In the genomic region with DNA sequence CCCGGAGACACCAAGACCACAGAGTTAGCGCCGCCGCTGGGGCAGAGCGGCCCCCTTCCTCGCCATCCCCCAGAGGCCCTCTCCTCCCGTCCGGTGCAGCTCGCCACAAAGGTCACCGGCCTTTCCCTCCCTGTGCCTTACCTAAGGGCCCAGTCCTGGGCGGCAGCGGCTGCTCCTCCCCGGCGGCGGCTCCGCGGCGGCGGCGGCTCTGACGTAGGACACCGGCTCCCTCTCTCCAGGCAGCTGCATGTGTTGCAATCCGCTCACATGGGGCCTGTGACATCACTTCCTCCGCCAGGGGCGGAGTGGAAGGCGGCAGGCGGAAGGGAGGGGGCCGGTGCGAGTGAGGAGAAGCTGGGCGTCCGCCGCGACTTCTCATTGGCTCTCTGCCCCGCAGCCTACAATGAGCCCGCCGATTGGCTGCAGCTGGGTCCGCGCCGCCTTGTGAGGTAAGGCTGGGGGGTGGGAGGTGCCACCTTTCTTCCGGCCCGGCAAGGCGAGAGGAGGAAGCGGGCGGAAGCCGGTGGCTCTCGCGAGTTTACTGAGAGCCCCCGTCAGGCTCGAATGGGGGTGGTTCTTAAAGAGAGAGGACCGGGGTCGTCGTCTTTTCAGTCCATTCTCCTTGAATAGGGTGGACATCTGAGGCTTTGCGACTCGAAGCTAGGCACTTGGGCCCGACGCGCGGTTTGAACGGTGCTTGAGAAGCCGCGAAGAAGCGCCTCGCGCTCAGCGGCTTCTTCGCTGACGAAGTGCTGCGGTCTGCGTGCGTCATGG, we compare ENCODE assay signal across 8 cellular contexts. TPM values are rescaled to one million over a fixed set of nuclear protein-coding genes. Genes with fewer than 3 reads are reported as not detected.
DNase-seq lines count a peak whose midpoint lies in the region; ATAC-seq and TF ChIP-seq lines count a peak whose summit lies in the region.

Gene ETF1, minus strand, starts transcription at position 281 of the 774 bp plus-strand sequence. CDS start 318 bp downstream, outside the sequence.

- H3K4me1 Mint-ChIP-seq in activated B cell treated with CpG ODN at 0.5 μM for 24 hours = peaks cover 66% of the 10 kb centered on the region

- POLR2A ChIA-PET in activated B cell treated with CpG ODN at 0.5 μM for 24 hours (lab: Charles Lee) = interaction anchor here (0.7 to 2.4 kb wide), 32 partner anchors 9 to 1858 kb away, joined by 3 to 73 read pairs (median 4); partner anchors contain the start of genes BRD8, CDC23, CDC25C and EGR1

- CTCF ChIA-PET in activated B cell treated with CpG ODN at 0.5 μM for 24 hours (lab: Charles Lee) = interaction anchor here (1.5 to 1.9 kb wide), 3 partner anchors 33 to 190 kb away, joined by 4 to 10 read pairs (median 4); partner anchors contain the start of gene KDM3B

- ATAC-seq in HG03196 (IDR thresholded peaks at IDR 0.05; ENCODE audit: unreplicated experiment) (peak; percentile 93), activated B cell treated with CpG ODN at 0.5 μM for 24 hours (ENCODE audit: low read depth) (peak; percentile 90)

- peaks cover 39% of the 10 kb centered on the region for H3K36me3 Mint-ChIP-seq in activated B cell treated with CpG ODN at 0.5 μM for 24 hours (ENCODE audit: low read depth)

- H3K4me3 Mint-ChIP-seq in activated B cell treated with CpG ODN at 0.5 μM for 24 hours = peak within 1 kb of the TSS; percentile 100

- DNase-seq in AG08395 (ENCODE audit: low spot score) = peak; percentile 98
- DNase-seq in NCI-H345 (lab: John Stamatoyannopoulos, UW) = peak; percentile 99
- DNase-seq in activated B cell treated with CpG ODN at 0.5 μM for 24 hours = peak; percentile 97
- peak; percentile 94 to 100 (median 100) for DNase-seq in caudate nucleus (lab: John Stamatoyannopoulos, UW)
- peak; percentile 99 for DNase-seq in iPS-NIHi7 (ENCODE audit: extremely low spot score)
- DNase-seq in smooth muscle cell of the brain vasculature (ENCODE audit: low read depth, low spot score) = peak; percentile 99

- TF ChIP-seq CTCF in activated B cell treated with CpG ODN at 0.5 μM for 24 hours (IDR thresholded peaks at IDR 0.05) = no peak

- no peaks in the 10 kb centered on the region for H3K27me3 Mint-ChIP-seq in activated B cell treated with CpG ODN at 0.5 μM for 24 hours

- H3K9me3 Mint-ChIP-seq in activated B cell treated with CpG ODN at 0.5 μM for 24 hours = no peaks in the 10 kb centered on the region

- intact Hi-C loops in activated B cell treated with CpG ODN at 0.5 μM for 24 hours (cut with micrococcal nuclease) = loop anchor here (1.0 to 2.0 kb wide), 14 partner anchors 9 to 1858 kb away; partner anchors contain the start of genes ANKHD1, BRD8, EGR1 and FAM13B

- H3K27ac ChIP-seq in caudate nucleus (ENCODE audit: low read depth, low read length) = peak within 1 kb of the TSS; percentile 99

- in situ Hi-C loops in GM18951 (cut with MboI; ENCODE audit: low sequenced_read_pairs, unreplicated experiment) = no loop called here

- TF ChIP-seq POLR2A in GM18951 (IDR thresholded peaks at IDR 0.05; ENCODE audit: extremely low read depth, insufficient read depth, insufficient read length) = peak; percentile 76

- peak within 1 kb of the TSS; percentile 99 for H3K27ac Mint-ChIP-seq in activated B cell treated with CpG ODN at 0.5 μM for 24 hours

RNA-seq across cellular contexts. Expression of gene ETF1, which starts in this region (rescaled TPM):
- total RNA-seq in activated B cell treated with CpG ODN at 0.5 μM for 24 hours = 95.7 and 99.6 TPM in 2 replicates

Comparison
In these comparisons a context has a peak if more than half of its experiments do, and no peak if none do; other contexts are left out.
1. Peak in every context shown above with its lines: DNase-seq, ATAC-seq and H3K27ac ChIP-seq.